ENCODE assay signal across 23 cellular contexts in genomic region chr9:130743644-130744043, GRCh38.
"Had no signal": no experiment of that assay in that cellular context is flagged by ENCODE, and none has a peak within 500 bp of the region (broad histone marks: within the 10 kb centered on the region; RNA-seq: fewer than 3 reads in every experiment).

No MANE protein-coding gene starts in this region.

- DNase-seq: Kasumi-1, KG1, MM.1S, NCI-H1092 treated with DMSO at 0.1 percent for 48 hours, NCI-H1417, NCI-H1436 treated with DMSO at 0.1 percent for 48 hours, NCI-H1694, NCI-H187 treated with DMSO at 0.1 percent for 48 hours, NCI-H2081, NCI-H2107, NCI-H2227 treated with DMSO at 0.1 percent for 48 hours, NCI-H510A, NCI-H524 treated with DMSO at 0.1 percent for 48 hours, NCI-H69, NCI-H774, Right ventricle myocardium superior, RPMI8226, SIG-M5 had no signal

- H3K36me3 ChIP-seq: SJSA1 had no signal

- H3K4me3 ChIP-seq: SJSA1, SK-N-MC had no signal

- H3K27ac ChIP-seq: HL-60, SJSA1, SK-N-MC had no signal

- H3K27me3 ChIP-seq: SJSA1 had no signal

- FAIRE-seq: HTR-8/SVneo, RCC 7860 had no signal

- H3K9me3 ChIP-seq: SJSA1 had no signal
